ENCODE assay signal across 8 cellular contexts in the genomic region with DNA sequence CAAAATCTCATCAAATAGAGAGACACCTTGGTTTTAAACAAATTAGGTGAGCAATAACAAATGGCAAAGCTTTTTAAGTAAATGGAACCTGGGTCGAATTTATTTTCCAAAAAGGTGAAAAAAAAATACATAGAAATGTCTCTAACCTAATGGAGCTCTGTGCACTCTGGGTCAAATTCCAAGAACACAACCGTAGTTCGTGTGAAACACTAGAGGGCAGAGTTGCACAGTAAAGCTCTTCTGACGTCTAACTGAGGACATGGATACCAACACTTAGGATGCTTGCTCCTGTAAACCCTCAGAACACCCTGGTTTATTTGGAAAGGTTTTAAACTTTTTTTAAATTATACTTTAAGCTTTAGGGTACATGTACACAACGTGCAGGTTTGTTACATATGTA. TPM values are rescaled to one million over a fixed set of nuclear protein-coding genes. Genes with fewer than 3 reads are reported as not detected.
DNase-seq lines count a peak whose midpoint lies in the region; ATAC-seq, FAIRE-seq and TF ChIP-seq lines count a peak whose summit lies in the region.

No MANE protein-coding gene starts in this region.

- no peaks in the 10 kb centered on the region for H3K9me3 Mint-ChIP-seq in activated T-helper 2 cell treated with anti-CD3 and anti-CD28 coated beads, Interferon-gamma antibody, Interleukin-2, Interleukin-4, amounts not matched to agents 10 μg/mL and 5 μg/mL and 100 μg/mL, durations not matched to agents 14 hours and 24 hours and 36 hours

- no peak overlapping the region for H3K27ac Mint-ChIP-seq in activated T-helper 2 cell treated with anti-CD3 and anti-CD28 coated beads, Interferon-gamma antibody, Interleukin-2, Interleukin-4, amounts not matched to agents 10 μg/mL and 5 μg/mL and 100 μg/mL, durations not matched to agents 14 hours and 24 hours and 36 hours

- H3K36me3 ChIP-seq in left ventricle myocardium inferior: no peaks in the 10 kb centered on the region
- no peaks in the 10 kb centered on the region for H3K36me3 ChIP-seq in spleen

- no peaks in the 10 kb centered on the region for H3K27me3 Mint-ChIP-seq in activated T-helper 2 cell treated with anti-CD3 and anti-CD28 coated beads, Interferon-gamma antibody, Interleukin-2, Interleukin-4, amounts not matched to agents 10 μg/mL and 5 μg/mL and 100 μg/mL, durations not matched to agents 14 hours and 24 hours and 36 hours (ENCODE audit: low read depth)

- TF ChIP-seq CTCF in D721Med (IDR thresholded peaks at IDR 0.05; ENCODE audit: insufficient read depth, missing control alignments) (peak; percentile 88), VCaP (conservative IDR thresholded peaks at IDR 0.05) (peak; percentile 83), left ventricle myocardium inferior (IDR thresholded peaks at IDR 0.05; ENCODE audit: borderline replicate concordance) (peak; percentile 73), spleen (IDR thresholded peaks at IDR 0.05 in 8 of 11, conservative IDR thresholded peaks at IDR 0.05 in 3 of 11) (peak in 7 of 11 experiments; percentile 11 to 53 (median 36))

- ATAC-seq in GM19025 (IDR thresholded peaks at IDR 0.05; ENCODE audit: low read depth, unreplicated experiment) (peak; percentile 90), HG03108 (IDR thresholded peaks at IDR 0.05; ENCODE audit: unreplicated experiment) (peak; percentile 82)

- H3K36me3 Mint-ChIP-seq in activated T-helper 2 cell treated with anti-CD3 and anti-CD28 coated beads, Interferon-gamma antibody, Interleukin-2, Interleukin-4, amounts not matched to agents 10 μg/mL and 5 μg/mL and 100 μg/mL, durations not matched to agents 14 hours and 24 hours and 36 hours (ENCODE audit: low read depth): no peaks in the 10 kb centered on the region

- H3K4me3 ChIP-seq in left ventricle myocardium inferior (no peak overlapping the region), spleen (no peak overlapping the region)

- FAIRE-seq in D721Med (lab: Jason Lieb, UNC): peak; percentile 38

- intact Hi-C loops in left ventricle myocardium inferior (cut with micrococcal nuclease): loop anchor here (10.0 kb wide), 1 partner anchor 294 kb away; no protein-coding TSS in a partner anchor
- intact Hi-C loops in spleen (cut with DNase I; ENCODE audit: low total_unique reads): loop anchor here (10.0 kb wide), 1 partner anchor 294 kb away; no protein-coding TSS in a partner anchor
- intact Hi-C loops in activated T-helper 2 cell treated with anti-CD3 and anti-CD28 coated beads, Interferon-gamma antibody, Interleukin-2, Interleukin-4, amounts not matched to agents 10 μg/mL and 5 μg/mL and 100 μg/mL, durations not matched to agents 14 hours and 24 hours and 36 hours (cut with micrococcal nuclease): loop anchor here (1.0 to 10.0 kb wide), 3 partner anchors 296 to 504 kb away; no protein-coding TSS in a partner anchor

- no peak for DNase-seq in D721Med (ENCODE audit: insufficient read length, low spot score)
- DNase-seq in NCI-H2171 (lab: John Stamatoyannopoulos, UW): peak; percentile 68
- DNase-seq in left ventricle myocardium inferior: no peak
- DNase-seq in spleen: no peak
- DNase-seq in activated T-helper 2 cell treated with anti-CD3 and anti-CD28 coated beads, Interferon-gamma antibody, Interleukin-2, Interleukin-4, amounts not matched to agents 10 μg/mL and 5 μg/mL and 100 μg/mL, durations not matched to agents 14 hours and 24 hours and 36 hours (ENCODE audit: low spot score): no peak

- H3K27ac ChIP-seq in VCaP (no peak overlapping the region), left ventricle myocardium inferior (replicated peaks) (no peak overlapping the region), spleen (no peak overlapping the region)

- H3K9me3 ChIP-seq in left ventricle myocardium inferior (replicated peaks): peaks cover 10% of the 10 kb centered on the region
- no peaks in the 10 kb centered on the region for H3K9me3 ChIP-seq in spleen

- H3K27me3 ChIP-seq in left ventricle myocardium inferior (ENCODE audit: low read depth) (no peaks in the 10 kb centered on the region), spleen (replicated peaks in 1 of 7) (no peaks in the 10 kb centered on the region)

- no peak for TF ChIP-seq POLR2A in spleen (IDR thresholded peaks at IDR 0.05)

- WGBS in spleen, 5 donors: 1 to 3% (median 1%) methylated on average over 5 of the region's 5 CpGs

- no peak overlapping the region for H3K4me3 Mint-ChIP-seq in activated T-helper 2 cell treated with anti-CD3 and anti-CD28 coated beads, Interferon-gamma antibody, Interleukin-2, Interleukin-4, amounts not matched to agents 10 μg/mL and 5 μg/mL and 100 μg/mL, durations not matched to agents 14 hours and 24 hours and 36 hours (ENCODE audit: low read depth)

- H3K4me1 Mint-ChIP-seq in activated T-helper 2 cell treated with anti-CD3 and anti-CD28 coated beads, Interferon-gamma antibody, Interleukin-2, Interleukin-4, amounts not matched to agents 10 μg/mL and 5 μg/mL and 100 μg/mL, durations not matched to agents 14 hours and 24 hours and 36 hours (ENCODE audit: low read depth): no peaks in the 10 kb centered on the region

- peaks cover under 1% of the 10 kb centered on the region for H3K4me1 ChIP-seq in left ventricle myocardium inferior
- H3K4me1 ChIP-seq in spleen: no peaks in the 10 kb centered on the region

RNA-seq across cellular contexts. Expression of gene MARCHF11, which starts 18.9 kb away (rescaled TPM):
- 6.7 TPM for total RNA-seq in left ventricle myocardium inferior
- total RNA-seq in spleen: not detected
- polyA plus RNA-seq in spleen: not detected
- not detected in 2 replicates for total RNA-seq in activated T-helper 2 cell treated with anti-CD3 and anti-CD28 coated beads, Interferon-gamma antibody, Interleukin-2, Interleukin-4, amounts not matched to agents 10 μg/mL and 5 μg/mL and 100 μg/mL, durations not matched to agents 14 hours and 24 hours and 36 hours

Comparison
In these comparisons a context has a peak if more than half of its experiments do, and no peak if none do; other contexts are left out.
1. CTCF ChIP-seq: peak in every context shown above with its lines; median percentile 88 in D721Med; 83 in VCaP; 73 in left ventricle myocardium inferior; 36 in spleen.